Comparison of ENCODE assay signal across 1 cellular context in the genomic region with DNA sequence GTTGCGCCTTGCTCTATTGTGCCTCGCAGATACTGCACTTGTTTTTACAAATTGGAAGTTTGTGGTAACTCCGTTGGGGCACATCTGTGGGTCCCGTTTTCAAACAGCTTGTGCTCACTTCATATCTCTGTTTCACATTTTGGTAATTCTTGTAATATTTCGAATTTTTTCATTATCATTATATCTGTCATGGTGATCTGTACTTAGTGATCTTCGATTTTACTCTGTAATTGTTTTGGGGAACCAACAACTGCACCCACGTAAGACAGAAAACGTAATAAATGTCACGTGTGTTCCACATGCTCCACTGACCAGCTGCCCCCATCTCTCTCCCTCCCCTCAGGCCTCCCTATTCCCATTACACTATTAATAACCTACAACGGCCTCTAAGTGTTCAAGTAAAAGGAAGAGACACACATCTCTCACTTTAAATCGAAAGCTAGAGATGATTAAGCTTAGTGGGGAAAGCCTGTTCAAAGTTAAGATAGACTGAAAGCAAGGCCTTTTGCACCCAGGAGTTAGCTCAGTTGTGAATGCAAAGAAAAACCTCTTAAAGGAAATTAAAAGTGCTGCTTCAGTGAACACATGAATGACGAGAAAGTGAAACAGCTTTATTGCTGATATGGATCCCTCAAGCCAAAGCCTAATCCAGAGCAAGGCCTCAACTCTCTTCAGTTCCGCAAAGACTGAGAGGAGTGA.
TF ChIP-seq lines count a peak whose summit lies in the region.

No MANE protein-coding gene starts in this region.

TF ChIP-seq in GM23338, 12 proteins besides CTCF, POLR2A, EP300 and RAD21 (continued from another document):
- TF ChIP-seq, protein P1, sequence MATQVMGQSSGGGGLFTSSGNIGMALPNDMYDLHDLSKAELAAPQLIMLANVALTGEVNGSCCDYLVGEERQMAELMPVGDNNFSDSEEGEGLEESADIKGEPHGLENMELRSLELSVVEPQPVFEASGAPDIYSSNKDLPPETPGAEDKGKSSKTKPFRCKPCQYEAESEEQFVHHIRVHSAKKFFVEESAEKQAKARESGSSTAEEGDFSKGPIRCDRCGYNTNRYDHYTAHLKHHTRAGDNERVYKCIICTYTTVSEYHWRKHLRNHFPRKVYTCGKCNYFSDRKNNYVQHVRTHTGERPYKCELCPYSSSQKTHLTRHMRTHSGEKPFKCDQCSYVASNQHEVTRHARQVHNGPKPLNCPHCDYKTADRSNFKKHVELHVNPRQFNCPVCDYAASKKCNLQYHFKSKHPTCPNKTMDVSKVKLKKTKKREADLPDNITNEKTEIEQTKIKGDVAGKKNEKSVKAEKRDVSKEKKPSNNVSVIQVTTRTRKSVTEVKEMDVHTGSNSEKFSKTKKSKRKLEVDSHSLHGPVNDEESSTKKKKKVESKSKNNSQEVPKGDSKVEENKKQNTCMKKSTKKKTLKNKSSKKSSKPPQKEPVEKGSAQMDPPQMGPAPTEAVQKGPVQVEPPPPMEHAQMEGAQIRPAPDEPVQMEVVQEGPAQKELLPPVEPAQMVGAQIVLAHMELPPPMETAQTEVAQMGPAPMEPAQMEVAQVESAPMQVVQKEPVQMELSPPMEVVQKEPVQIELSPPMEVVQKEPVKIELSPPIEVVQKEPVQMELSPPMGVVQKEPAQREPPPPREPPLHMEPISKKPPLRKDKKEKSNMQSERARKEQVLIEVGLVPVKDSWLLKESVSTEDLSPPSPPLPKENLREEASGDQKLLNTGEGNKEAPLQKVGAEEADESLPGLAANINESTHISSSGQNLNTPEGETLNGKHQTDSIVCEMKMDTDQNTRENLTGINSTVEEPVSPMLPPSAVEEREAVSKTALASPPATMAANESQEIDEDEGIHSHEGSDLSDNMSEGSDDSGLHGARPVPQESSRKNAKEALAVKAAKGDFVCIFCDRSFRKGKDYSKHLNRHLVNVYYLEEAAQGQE (IDR thresholded peaks at IDR 0.05; ENCODE audit: unreplicated experiment) = no peak
- TF ChIP-seq ZNF331 (CRISPR knock-in tag; IDR thresholded peaks at IDR 0.05; ENCODE audit: low read depth) (no peak), CREB1 (CRISPR knock-in tag; IDR thresholded peaks at IDR 0.05; ENCODE audit: low read depth) (no peak)
